17 cellular contexts compared by ENCODE assay signal in genomic region chr5:66324357-66324756, GRCh38.
DNase-seq lines count a peak whose midpoint lies in the region; ATAC-seq lines count a peak whose summit lies in the region.
"Had no signal": no experiment of that assay in that cellular context is flagged by ENCODE, and none has a peak within 500 bp of the region (broad histone marks: within the 10 kb centered on the region; RNA-seq: fewer than 3 reads in every experiment).

No MANE protein-coding gene starts in this region.

- H3K36me3 Mint-ChIP-seq in activated naive CD4-positive, alpha-beta T cell treated with anti-CD3 and anti-CD28 coated beads, Interleukin-2, amount 50 U/mL, for 72 hours = no peaks in the 10 kb centered on the region

- DNase-seq in COLO668 (lab: John Stamatoyannopoulos, UW; ENCODE audit: unreplicated experiment) (peak; percentile 48), NCI-H1092 (lab: John Stamatoyannopoulos, UW) (peak; percentile 4), SHP77 (lab: John Stamatoyannopoulos, UW) (peak; percentile 11 to 31), left colon (no peak), islet precursor cell (no peak)
- no peak for DNase-seq in activated naive CD4-positive, alpha-beta T cell treated with anti-CD3 and anti-CD28 coated beads, Interleukin-2, amount 50 U/mL, for 72 hours (ENCODE audit: low spot score in 2 of 2)
- DNase-seq: activated CD4-positive, alpha-beta T cell treated with anti-CD3 and anti-CD28 coated beads, Interleukin-2, amount 50 U/mL, for 1 hour; activated naive CD4-positive, alpha-beta T cell treated with anti-CD3 and anti-CD28 coated beads, Interleukin-2, amount 50 U/mL, for 16 hours; activated T-cell treated with anti-CD3 and anti-CD28 coated beads for 4 hours; hippocampal formation; left lung; NCI-H187; SK-N-SH; stimulated activated CD4-positive, alpha-beta T cell treated with anti-CD3 and anti-CD28 coated beads, Interleukin-12 subunit alpha, Interleukin-12 subunit beta, amount 100 ng/mL, for 4 hours; stimulated activated naive CD4-positive, alpha-beta T cell treated with Interleukin-2 at 50 U/mL for 16 hours had no signal

- H3K27ac Mint-ChIP-seq in activated naive CD4-positive, alpha-beta T cell treated with anti-CD3 and anti-CD28 coated beads, Interleukin-2, amount 50 U/mL, for 72 hours = peak overlapping the region in 1 of 2 donors; percentile 10

- peak; percentile 21 for ATAC-seq in left colon
- no peak for ATAC-seq in HG02588 (IDR thresholded peaks at IDR 0.05; ENCODE audit: unreplicated experiment)
- ATAC-seq in activated naive CD4-positive, alpha-beta T cell treated with anti-CD3 and anti-CD28 coated beads, Interleukin-2, amount 50 U/mL, for 72 hours = no peak
- no peak for ATAC-seq in HG03469 (IDR thresholded peaks at IDR 0.05; ENCODE audit: unreplicated experiment)
- ATAC-seq: left lung had no signal

- intact Hi-C loops in left colon (cut with DNase I, micrococcal nuclease) = no loop called here

- peaks cover 0 to 6% of the 10 kb centered on the region in 2 donors for H3K9me3 Mint-ChIP-seq in activated naive CD4-positive, alpha-beta T cell treated with anti-CD3 and anti-CD28 coated beads, Interleukin-2, amount 50 U/mL, for 72 hours

Comparison
In these comparisons a context has a peak if more than half of its experiments do, and no peak if none do; other contexts are left out.
1. DNase-seq: peak in COLO668 (single experiment), NCI-H1092 (single experiment) and SHP77 (2 of 2); none in left colon (0 of 2), islet precursor cell (single experiment) and activated naive CD4-positive, alpha-beta T cell treated with anti-CD3 and anti-CD28 coated beads, Interleukin-2, amount 50 U/mL, for 72 hours (0 of 2).